Comparison of ENCODE assay signal across 8 cellular contexts in the genomic region with DNA sequence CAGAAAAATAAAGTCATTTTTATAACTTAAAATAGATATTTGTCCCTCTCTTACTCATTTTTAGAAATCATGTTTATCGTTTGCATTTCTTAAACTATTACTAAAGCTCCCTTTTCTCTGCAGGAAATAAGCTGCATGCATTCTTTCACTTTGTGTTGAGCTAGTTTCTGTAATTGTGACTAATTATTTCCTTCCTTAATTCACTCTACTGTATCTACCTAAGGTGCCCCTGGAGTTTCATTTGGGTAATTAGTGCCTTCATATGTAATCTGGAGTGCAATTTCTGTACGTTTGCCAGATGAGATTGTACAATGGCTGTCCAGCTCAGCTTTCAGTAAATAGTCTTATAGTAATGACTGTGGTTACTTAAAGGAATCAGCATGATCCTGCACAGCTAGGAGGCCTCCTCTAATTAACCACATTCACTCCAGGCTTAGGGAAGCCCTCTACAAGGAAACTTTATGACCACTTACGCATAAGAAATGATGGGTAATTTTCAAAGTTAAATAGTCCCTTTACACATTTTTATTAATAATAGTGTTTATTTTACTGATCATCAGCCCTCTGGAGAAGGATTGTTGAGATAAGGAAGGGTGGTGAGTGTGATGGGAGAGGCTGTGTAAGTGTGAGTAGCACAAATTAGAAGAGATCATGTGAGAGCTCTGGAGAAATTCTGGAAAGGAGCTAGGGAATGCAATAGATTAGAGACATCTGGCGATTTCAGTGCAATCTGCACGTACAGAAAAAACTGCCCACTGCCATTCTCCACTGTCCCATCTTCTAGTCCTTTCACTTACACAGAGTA.
DNase-seq lines count a peak whose midpoint lies in the region; ATAC-seq, FAIRE-seq and TF ChIP-seq lines count a peak whose summit lies in the region.

No MANE protein-coding gene starts in this region.

- TF ChIP-seq CTCF in AG04449 (IDR thresholded peaks at IDR 0.05; ENCODE audit: insufficient read depth, low read length, missing control alignments) (no peak), bronchial epithelial cell (IDR thresholded peaks at IDR 0.05; ENCODE audit: insufficient read depth, low read length, severe bottlenecking) (no peak), chondrocyte (IDR thresholded peaks at IDR 0.05) (no peak)

- ATAC-seq in GM18517 (IDR thresholded peaks at IDR 0.05; ENCODE audit: unreplicated experiment) (peak; percentile 96), HG02938 (IDR thresholded peaks at IDR 0.05; ENCODE audit: unreplicated experiment) (peak; percentile 92)
- ATAC-seq in stimulated activated memory B cell treated with anti-CD40 and anti-IgM and Interleukin-4, amounts not matched to agents 10 μg/mL and 1 μg/mL and 100 μg/mL, for 72 hours: peak; percentile 95

- H3K4me3 Mint-ChIP-seq in stimulated activated memory B cell treated with anti-CD40 and anti-IgM and Interleukin-4, amounts not matched to agents 10 μg/mL and 1 μg/mL and 100 μg/mL, for 72 hours: peak overlapping the region; percentile 30
- no peak overlapping the region for H3K4me3 Mint-ChIP-seq in chondrocyte (ENCODE audit: unreplicated experiment)

- H3K9me3 Mint-ChIP-seq in stimulated activated memory B cell treated with anti-CD40 and anti-IgM and Interleukin-4, amounts not matched to agents 10 μg/mL and 1 μg/mL and 100 μg/mL, for 72 hours: no peaks in the 10 kb centered on the region
- H3K9me3 Mint-ChIP-seq in chondrocyte (ENCODE audit: low read depth): peaks cover 2% of the 10 kb centered on the region

- no peaks in the 10 kb centered on the region for H3K27me3 ChIP-seq in bronchial epithelial cell (ENCODE audit: control insufficient read depth, insufficient read depth, low read length)

- H3K27ac Mint-ChIP-seq in stimulated activated memory B cell treated with anti-CD40 and anti-IgM and Interleukin-4, amounts not matched to agents 10 μg/mL and 1 μg/mL and 100 μg/mL, for 72 hours: peak overlapping the region; percentile 86
- H3K27ac Mint-ChIP-seq in chondrocyte (ENCODE audit: unreplicated experiment): no peak overlapping the region

- no peaks in the 10 kb centered on the region for H3K27me3 Mint-ChIP-seq in stimulated activated memory B cell treated with anti-CD40 and anti-IgM and Interleukin-4, amounts not matched to agents 10 μg/mL and 1 μg/mL and 100 μg/mL, for 72 hours
- H3K27me3 Mint-ChIP-seq in chondrocyte (ENCODE audit: low read depth): no peaks in the 10 kb centered on the region

- peaks cover 6% of the 10 kb centered on the region for H3K36me3 Mint-ChIP-seq in stimulated activated memory B cell treated with anti-CD40 and anti-IgM and Interleukin-4, amounts not matched to agents 10 μg/mL and 1 μg/mL and 100 μg/mL, for 72 hours
- H3K36me3 Mint-ChIP-seq in chondrocyte (ENCODE audit: low read depth): no peaks in the 10 kb centered on the region

- CTCF ChIA-PET in AG04449 (lab: Yijun Ruan, JAX): interaction anchor here (0.7 to 1.7 kb wide), 7 partner anchors 9 to 87 kb away, joined by 3 to 4 read pairs (median 3); partner anchors contain the start of gene LRRC8C

- no peak for FAIRE-seq in bronchial epithelial cell (lab: Jason Lieb, UNC)

- DNase-seq in AG04449 (ENCODE audit: low read depth, low spot score): peak; percentile 24
- peak; percentile 78 for DNase-seq in NCI-H2107 treated with DMSO at 0.1 percent for 48 hours (lab: John Stamatoyannopoulos, UW; ENCODE audit: unreplicated experiment)
- peak; percentile 95 for DNase-seq in bronchial epithelial cell (ENCODE audit: low read depth)
- DNase-seq in chondrocyte (ENCODE audit: low spot score): no peak
- no peak for DNase-seq in stimulated activated CD4-positive, alpha-beta T cell treated with anti-CD3 and anti-CD28 coated beads, Interleukin-12 subunit alpha, Interleukin-12 subunit beta, amount 100 ng/mL, for 4 hours

- H3K4me1 Mint-ChIP-seq in stimulated activated memory B cell treated with anti-CD40 and anti-IgM and Interleukin-4, amounts not matched to agents 10 μg/mL and 1 μg/mL and 100 μg/mL, for 72 hours: peaks cover 42% of the 10 kb centered on the region
- H3K4me1 Mint-ChIP-seq in chondrocyte (ENCODE audit: low read depth): peaks cover 36% of the 10 kb centered on the region

- no peaks in the 10 kb centered on the region for H3K36me3 ChIP-seq in bronchial epithelial cell (ENCODE audit: control insufficient read depth, insufficient read depth, low read length)

- peak overlapping the region; percentile 12; the same call in 1 of the 2 replicates for H3K4me3 ChIP-seq in AG04449 (ENCODE audit: low read depth, low read length)
- no peak overlapping the region for H3K4me3 ChIP-seq in bronchial epithelial cell (ENCODE audit: low read depth, low read length)

- POLR2A ChIA-PET in AG04449 (lab: Yijun Ruan, JAX): no interaction called here

Comparison
In these comparisons a context has a peak if more than half of its experiments do, and no peak if none do; other contexts are left out.
1. DNase-seq: peak in AG04449 (single experiment), NCI-H2107 treated with DMSO at 0.1 percent for 48 hours (single experiment) and bronchial epithelial cell (single experiment); none in chondrocyte (single experiment) and stimulated activated CD4-positive, alpha-beta T cell treated with anti-CD3 and anti-CD28 coated beads, Interleukin-12 subunit alpha, Interleukin-12 subunit beta, amount 100 ng/mL, for 4 hours (single experiment).
2. Peak in every context shown above with its lines, with median percentiles within 50 percentile points of each other: ATAC-seq.